ENCODE assay signal across 1 cellular context in genomic region chrX:6283826-6284225, GRCh38.
TF ChIP-seq lines count a peak whose summit lies in the region.

No MANE protein-coding gene starts in this region.

TF ChIP-seq in HepG2, 621 proteins besides CTCF, POLR2A, EP300 and RAD21 (continued from another document):
- TF ChIP-seq ZNF770 (CRISPR knock-in tag; IDR thresholded peaks at IDR 0.05) (no peak), MEF2D (CRISPR knock-in tag; IDR thresholded peaks at IDR 0.05) (no peak), MIXL1 (CRISPR knock-in tag; IDR thresholded peaks at IDR 0.05) (no peak), CREB1 (IDR thresholded peaks at IDR 0.05) (peak; percentile 82), CREB1 (CRISPR knock-in tag; IDR thresholded peaks at IDR 0.05) (no peak), ZFP36L1 (CRISPR knock-in tag; IDR thresholded peaks at IDR 0.05) (no peak), MLXIP (CRISPR knock-in tag; IDR thresholded peaks at IDR 0.05; ENCODE audit: borderline replicate concordance) (no peak), PHF8 (CRISPR knock-in tag; IDR thresholded peaks at IDR 0.05) (no peak), ZFP36L2 (CRISPR knock-in tag; IDR thresholded peaks at IDR 0.05) (no peak), ATF7 (IDR thresholded peaks at IDR 0.05) (peak; percentile 63), ATF7 (CRISPR knock-in tag; IDR thresholded peaks at IDR 0.05) (no peak), ZIK1 (CRISPR knock-in tag; IDR thresholded peaks at IDR 0.05; ENCODE audit: borderline replicate concordance, low read depth) (no peak), ZNF558 (CRISPR knock-in tag; IDR thresholded peaks at IDR 0.05; ENCODE audit: borderline replicate concordance) (no peak)
- TF ChIP-seq, protein P1, sequence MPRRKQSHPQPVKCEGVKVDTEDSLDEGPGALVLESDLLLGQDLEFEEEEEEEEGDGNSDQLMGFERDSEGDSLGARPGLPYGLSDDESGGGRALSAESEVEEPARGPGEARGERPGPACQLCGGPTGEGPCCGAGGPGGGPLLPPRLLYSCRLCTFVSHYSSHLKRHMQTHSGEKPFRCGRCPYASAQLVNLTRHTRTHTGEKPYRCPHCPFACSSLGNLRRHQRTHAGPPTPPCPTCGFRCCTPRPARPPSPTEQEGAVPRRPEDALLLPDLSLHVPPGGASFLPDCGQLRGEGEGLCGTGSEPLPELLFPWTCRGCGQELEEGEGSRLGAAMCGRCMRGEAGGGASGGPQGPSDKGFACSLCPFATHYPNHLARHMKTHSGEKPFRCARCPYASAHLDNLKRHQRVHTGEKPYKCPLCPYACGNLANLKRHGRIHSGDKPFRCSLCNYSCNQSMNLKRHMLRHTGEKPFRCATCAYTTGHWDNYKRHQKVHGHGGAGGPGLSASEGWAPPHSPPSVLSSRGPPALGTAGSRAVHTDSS (CRISPR knock-in tag; conservative IDR thresholded peaks at IDR 0.05): no peak
- TF ChIP-seq, protein P2, sequence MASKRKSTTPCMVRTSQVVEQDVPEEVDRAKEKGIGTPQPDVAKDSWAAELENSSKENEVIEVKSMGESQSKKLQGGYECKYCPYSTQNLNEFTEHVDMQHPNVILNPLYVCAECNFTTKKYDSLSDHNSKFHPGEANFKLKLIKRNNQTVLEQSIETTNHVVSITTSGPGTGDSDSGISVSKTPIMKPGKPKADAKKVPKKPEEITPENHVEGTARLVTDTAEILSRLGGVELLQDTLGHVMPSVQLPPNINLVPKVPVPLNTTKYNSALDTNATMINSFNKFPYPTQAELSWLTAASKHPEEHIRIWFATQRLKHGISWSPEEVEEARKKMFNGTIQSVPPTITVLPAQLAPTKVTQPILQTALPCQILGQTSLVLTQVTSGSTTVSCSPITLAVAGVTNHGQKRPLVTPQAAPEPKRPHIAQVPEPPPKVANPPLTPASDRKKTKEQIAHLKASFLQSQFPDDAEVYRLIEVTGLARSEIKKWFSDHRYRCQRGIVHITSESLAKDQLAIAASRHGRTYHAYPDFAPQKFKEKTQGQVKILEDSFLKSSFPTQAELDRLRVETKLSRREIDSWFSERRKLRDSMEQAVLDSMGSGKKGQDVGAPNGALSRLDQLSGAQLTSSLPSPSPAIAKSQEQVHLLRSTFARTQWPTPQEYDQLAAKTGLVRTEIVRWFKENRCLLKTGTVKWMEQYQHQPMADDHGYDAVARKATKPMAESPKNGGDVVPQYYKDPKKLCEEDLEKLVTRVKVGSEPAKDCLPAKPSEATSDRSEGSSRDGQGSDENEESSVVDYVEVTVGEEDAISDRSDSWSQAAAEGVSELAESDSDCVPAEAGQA (IDR thresholded peaks at IDR 0.05; ENCODE audit: low read depth): no peak
- TF ChIP-seq, protein P2 (CRISPR knock-in tag; IDR thresholded peaks at IDR 0.05; ENCODE audit: borderline replicate concordance): no peak
- TF ChIP-seq, protein P3, sequence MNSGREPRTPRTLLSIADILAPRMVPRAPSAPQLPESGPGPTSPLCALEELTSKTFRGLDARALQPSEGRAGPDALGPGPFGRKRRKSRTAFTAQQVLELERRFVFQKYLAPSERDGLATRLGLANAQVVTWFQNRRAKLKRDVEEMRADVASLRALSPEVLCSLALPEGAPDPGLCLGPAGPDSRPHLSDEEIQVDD (CRISPR knock-in tag; IDR thresholded peaks at IDR 0.05; ENCODE audit: borderline replicate concordance): no peak
TF ChIP-seq in HepG2: peak in this region for 2.
